Comparison of ENCODE assay signal across 1 cellular context in genomic region chr4:55406545-55406944, GRCh38.
TF ChIP-seq lines count a peak whose summit lies in the region.

No MANE protein-coding gene starts in this region.

TF ChIP-seq in HepG2, 621 proteins besides CTCF, POLR2A, EP300 and RAD21:
- no peak for TF ChIP-seq PRDM15 (CRISPR knock-in tag; IDR thresholded peaks at IDR 0.05)
- no peak for TF ChIP-seq ZNF124 (CRISPR knock-in tag; IDR thresholded peaks at IDR 0.05)
- peak; percentile 54; the same call in 1 of the 2 replicates for TF ChIP-seq ZNF121 (CRISPR knock-in tag; IDR thresholded peaks at IDR 0.05)
- TF ChIP-seq TCF12 (IDR thresholded peaks at IDR 0.05): no peak
- no peak for TF ChIP-seq TCF12 (CRISPR knock-in tag; IDR thresholded peaks at IDR 0.05)
- no peak for TF ChIP-seq SKI (IDR thresholded peaks at IDR 0.05; ENCODE audit: partially characterized antibody)
